ENCODE assay signal across 14 cellular contexts in the genomic region with DNA sequence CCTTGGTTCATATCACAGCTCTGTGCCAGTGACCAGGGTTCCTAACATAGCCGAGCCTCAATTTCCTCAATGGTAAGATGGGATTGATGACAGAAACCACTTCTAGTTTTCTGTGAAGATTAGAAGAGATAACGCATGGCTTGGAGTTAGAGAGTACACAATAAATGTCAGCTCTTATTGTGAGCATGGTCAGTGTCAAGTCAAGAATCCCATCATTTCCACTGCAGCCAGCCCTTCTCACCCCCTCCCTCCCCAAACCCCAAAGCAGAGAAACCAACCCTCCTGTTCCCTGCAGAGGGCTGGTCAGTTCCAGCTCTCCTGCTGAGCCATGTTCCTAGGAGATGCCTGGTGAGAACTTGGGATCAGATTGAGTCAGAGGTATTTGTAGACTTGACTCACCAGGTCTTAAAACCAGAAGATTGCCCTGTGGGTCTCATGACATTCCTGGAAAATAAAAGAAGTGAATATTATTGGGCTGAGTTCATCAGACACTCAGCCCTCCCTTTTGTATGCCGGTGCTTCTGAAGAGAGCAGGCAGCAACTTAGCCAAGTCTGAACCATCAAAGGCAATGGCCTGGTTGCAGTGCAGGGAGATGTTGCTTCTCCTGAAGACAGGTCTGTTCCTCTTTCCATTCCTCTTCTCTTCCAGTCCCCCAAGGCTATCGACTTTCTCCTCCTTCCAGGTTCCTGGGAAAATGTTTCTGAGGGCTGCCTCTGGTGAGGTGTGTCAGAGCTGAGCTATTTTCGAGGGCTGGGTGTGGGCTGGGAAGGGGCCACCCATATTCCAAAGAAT.
DNase-seq lines count a peak whose midpoint lies in the region; ATAC-seq, FAIRE-seq and TF ChIP-seq lines count a peak whose summit lies in the region.
"Had no signal": no experiment of that assay in that cellular context is flagged by ENCODE, and none has a peak within 500 bp of the region (broad histone marks: within the 10 kb centered on the region; RNA-seq: fewer than 3 reads in every experiment).

No MANE protein-coding gene starts in this region.

- peak overlapping the region; percentile 3 for H2BK120ac ChIP-seq in mesenchymal stem cell (ENCODE audit: low read depth, low read length)

- no peak overlapping the region for H3K23ac ChIP-seq in mesenchymal stem cell (ENCODE audit: low read length in 2 of 2)

- peak overlapping the region; percentile 52 to 84 for H3K18ac ChIP-seq in mesenchymal stem cell (ENCODE audit: low read depth in 1 of 2, low read length in 2 of 2)

- peak; percentile 92 for TF ChIP-seq EP300 in Ishikawa (IDR thresholded peaks at IDR 0.05; ENCODE audit: borderline replicate concordance)

- H2AK5ac ChIP-seq in mesenchymal stem cell (ENCODE audit: low read length, severe bottlenecking): peak overlapping the region; percentile 99

- TF ChIP-seq CTCF in bronchial epithelial cell (IDR thresholded peaks at IDR 0.05; ENCODE audit: insufficient read depth, low read length, severe bottlenecking): no peak

- no peaks in the 10 kb centered on the region for H3K27me3 ChIP-seq in bronchial epithelial cell (ENCODE audit: control insufficient read depth, insufficient read depth, low read length)
- H3K27me3 ChIP-seq in mesenchymal stem cell (ENCODE audit: control insufficient read depth in 1 of 2, insufficient read depth in 1 of 2, low read length in 2 of 2): no peaks in the 10 kb centered on the region

- H3K4ac ChIP-seq in mesenchymal stem cell (ENCODE audit: low read depth in 1 of 2, low read length in 2 of 2): peak overlapping the region; percentile 42 to 73

- H3K9me3 ChIP-seq in mesenchymal stem cell (ENCODE audit: control insufficient read depth, low read length): no peaks in the 10 kb centered on the region
- H3K9me3 ChIP-seq: thoracic aorta had no signal

- 4% methylated on average over 3 of the region's 5 CpGs for WGBS in mesenchymal stem cell

- H3K9ac ChIP-seq in mesenchymal stem cell (ENCODE audit: low read length): peak overlapping the region; percentile 70

- peaks cover 18% of the 10 kb centered on the region for H3K4me1 ChIP-seq in mesenchymal stem cell (ENCODE audit: control insufficient read depth, insufficient read depth, low read depth, low read length)

- peaks cover 13% of the 10 kb centered on the region for H3K79me1 ChIP-seq in mesenchymal stem cell (replicated peaks; ENCODE audit: low read length, poor library complexity, severe bottlenecking)

- FAIRE-seq in bronchial epithelial cell (lab: Jason Lieb, UNC): no peak

- TF ChIP-seq RAD21 in Ishikawa (IDR thresholded peaks at IDR 0.05; ENCODE audit: low read depth): no peak

- no peaks in the 10 kb centered on the region for H3K36me3 ChIP-seq in bronchial epithelial cell (ENCODE audit: control insufficient read depth, insufficient read depth, low read length)
- H3K36me3 ChIP-seq in mesenchymal stem cell (ENCODE audit: control insufficient read depth in 1 of 2, insufficient read depth in 2 of 2, low read depth in 1 of 2, low read length in 2 of 2): no peaks in the 10 kb centered on the region
- H3K36me3 ChIP-seq: thoracic aorta had no signal

- no peak overlapping the region for H4K8ac ChIP-seq in mesenchymal stem cell (ENCODE audit: low read length)

- H3K27ac ChIP-seq in mesenchymal stem cell (ENCODE audit: low read length, poor library complexity, severe bottlenecking): peak overlapping the region; percentile 98
- H3K27ac ChIP-seq: HL-60, thoracic aorta had no signal

- peak; percentile 94 for DNase-seq in AG20443 (ENCODE audit: low spot score)
- DNase-seq in bronchial epithelial cell (ENCODE audit: low read depth): peak; percentile 99
- peak; percentile 98 for DNase-seq in mesenchymal stem cell
- DNase-seq in occipital lobe (lab: John Stamatoyannopoulos, UW): no peak
- no peak for DNase-seq in NCI-H2029 (lab: John Stamatoyannopoulos, UW)
- DNase-seq in NCI-H1930 (lab: John Stamatoyannopoulos, UW): no peak
- DNase-seq: caudate nucleus; DMS 273 treated with DMSO at 0.1 percent for 48 hours; hypothalamus; stimulated activated CD4-positive, alpha-beta T cell treated with anti-CD3 and anti-CD28 coated beads, Interleukin-4, amount 100 ng/mL, for 24 hours had no signal

- H2BK15ac ChIP-seq in mesenchymal stem cell (ENCODE audit: low read depth, poor library complexity, severe bottlenecking): peak overlapping the region; percentile 39

- H3K4me3 ChIP-seq in bronchial epithelial cell (ENCODE audit: low read depth, low read length): no peak overlapping the region
- peak overlapping the region in 1 of 2 experiments; percentile 16 for H3K4me3 ChIP-seq in mesenchymal stem cell (ENCODE audit: insufficient read depth in 1 of 2, low read depth in 1 of 2, low read length in 2 of 2)
- H3K4me3 ChIP-seq: thoracic aorta had no signal

- no peak for ATAC-seq in HG03045 (IDR thresholded peaks at IDR 0.05; ENCODE audit: unreplicated experiment)

- H2BK12ac ChIP-seq in mesenchymal stem cell (ENCODE audit: low read length in 2 of 2): peak overlapping the region in 1 of 2 experiments; percentile 56

- H2AFZ ChIP-seq in mesenchymal stem cell (ENCODE audit: low read depth, low read length): no peak overlapping the region

- H4K91ac ChIP-seq in mesenchymal stem cell (ENCODE audit: low read length): peak overlapping the region; percentile 9

- H3K14ac ChIP-seq in mesenchymal stem cell (ENCODE audit: low read length in 2 of 2): no peak overlapping the region

- H2BK5ac ChIP-seq in mesenchymal stem cell (ENCODE audit: low read depth, low read length, poor library complexity, severe bottlenecking): peak overlapping the region; percentile 98

- H3K4me2 ChIP-seq in mesenchymal stem cell (ENCODE audit: low read length, poor library complexity, severe bottlenecking): no peak overlapping the region

TF ChIP-seq in Ishikawa, 13 proteins besides CTCF, POLR2A, EP300 and RAD21:
- TF ChIP-seq NFIC (IDR thresholded peaks at IDR 0.05) (peak; percentile 74), FOXM1 (IDR thresholded peaks at IDR 0.05; ENCODE audit: borderline replicate concordance, low read depth) (peak; percentile 74), TCF12 (IDR thresholded peaks at IDR 0.05; ENCODE audit: low read depth) (peak; percentile 88), ZBTB7A (IDR thresholded peaks at IDR 0.05; ENCODE audit: low read depth) (no peak), CEBPB (IDR thresholded peaks at IDR 0.05) (peak; percentile 27; the same call in 1 of the 2 replicates), TEAD4 (IDR thresholded peaks at IDR 0.05) (peak; percentile 86), EGR1 (IDR thresholded peaks at IDR 0.05) (no peak), YY1 (IDR thresholded peaks at IDR 0.05; ENCODE audit: low read depth) (no peak), CREB1 (IDR thresholded peaks at IDR 0.05; ENCODE audit: low read depth) (no peak), TAF1 (IDR thresholded peaks at IDR 0.05; ENCODE audit: low read depth) (no peak)
- TF ChIP-seq, protein P1, sequence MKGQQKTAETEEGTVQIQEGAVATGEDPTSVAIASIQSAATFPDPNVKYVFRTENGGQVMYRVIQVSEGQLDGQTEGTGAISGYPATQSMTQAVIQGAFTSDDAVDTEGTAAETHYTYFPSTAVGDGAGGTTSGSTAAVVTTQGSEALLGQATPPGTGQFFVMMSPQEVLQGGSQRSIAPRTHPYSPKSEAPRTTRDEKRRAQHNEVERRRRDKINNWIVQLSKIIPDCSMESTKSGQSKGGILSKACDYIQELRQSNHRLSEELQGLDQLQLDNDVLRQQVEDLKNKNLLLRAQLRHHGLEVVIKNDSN (IDR thresholded peaks at IDR 0.05): no peak
- TF ChIP-seq, protein P2, sequence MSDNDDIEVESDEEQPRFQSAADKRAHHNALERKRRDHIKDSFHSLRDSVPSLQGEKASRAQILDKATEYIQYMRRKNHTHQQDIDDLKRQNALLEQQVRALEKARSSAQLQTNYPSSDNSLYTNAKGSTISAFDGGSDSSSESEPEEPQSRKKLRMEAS (IDR thresholded peaks at IDR 0.05): peak; percentile 40; the same call in 1 of the 2 replicates
- TF ChIP-seq, protein P3, sequence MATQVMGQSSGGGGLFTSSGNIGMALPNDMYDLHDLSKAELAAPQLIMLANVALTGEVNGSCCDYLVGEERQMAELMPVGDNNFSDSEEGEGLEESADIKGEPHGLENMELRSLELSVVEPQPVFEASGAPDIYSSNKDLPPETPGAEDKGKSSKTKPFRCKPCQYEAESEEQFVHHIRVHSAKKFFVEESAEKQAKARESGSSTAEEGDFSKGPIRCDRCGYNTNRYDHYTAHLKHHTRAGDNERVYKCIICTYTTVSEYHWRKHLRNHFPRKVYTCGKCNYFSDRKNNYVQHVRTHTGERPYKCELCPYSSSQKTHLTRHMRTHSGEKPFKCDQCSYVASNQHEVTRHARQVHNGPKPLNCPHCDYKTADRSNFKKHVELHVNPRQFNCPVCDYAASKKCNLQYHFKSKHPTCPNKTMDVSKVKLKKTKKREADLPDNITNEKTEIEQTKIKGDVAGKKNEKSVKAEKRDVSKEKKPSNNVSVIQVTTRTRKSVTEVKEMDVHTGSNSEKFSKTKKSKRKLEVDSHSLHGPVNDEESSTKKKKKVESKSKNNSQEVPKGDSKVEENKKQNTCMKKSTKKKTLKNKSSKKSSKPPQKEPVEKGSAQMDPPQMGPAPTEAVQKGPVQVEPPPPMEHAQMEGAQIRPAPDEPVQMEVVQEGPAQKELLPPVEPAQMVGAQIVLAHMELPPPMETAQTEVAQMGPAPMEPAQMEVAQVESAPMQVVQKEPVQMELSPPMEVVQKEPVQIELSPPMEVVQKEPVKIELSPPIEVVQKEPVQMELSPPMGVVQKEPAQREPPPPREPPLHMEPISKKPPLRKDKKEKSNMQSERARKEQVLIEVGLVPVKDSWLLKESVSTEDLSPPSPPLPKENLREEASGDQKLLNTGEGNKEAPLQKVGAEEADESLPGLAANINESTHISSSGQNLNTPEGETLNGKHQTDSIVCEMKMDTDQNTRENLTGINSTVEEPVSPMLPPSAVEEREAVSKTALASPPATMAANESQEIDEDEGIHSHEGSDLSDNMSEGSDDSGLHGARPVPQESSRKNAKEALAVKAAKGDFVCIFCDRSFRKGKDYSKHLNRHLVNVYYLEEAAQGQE (IDR thresholded peaks at IDR 0.05; ENCODE audit: low read depth): peak; percentile 27; the same call in 1 of the 2 replicates

Comparison
In these comparisons a context has a peak if more than half of its experiments do, and no peak if none do; other contexts are left out.
1. DNase-seq: peak in AG20443 (single experiment), bronchial epithelial cell (single experiment) and mesenchymal stem cell (single experiment); none in occipital lobe (single experiment), NCI-H2029 (single experiment) and NCI-H1930 (0 of 2).